ENCODE assay signal across 20 cellular contexts in the genomic region with DNA sequence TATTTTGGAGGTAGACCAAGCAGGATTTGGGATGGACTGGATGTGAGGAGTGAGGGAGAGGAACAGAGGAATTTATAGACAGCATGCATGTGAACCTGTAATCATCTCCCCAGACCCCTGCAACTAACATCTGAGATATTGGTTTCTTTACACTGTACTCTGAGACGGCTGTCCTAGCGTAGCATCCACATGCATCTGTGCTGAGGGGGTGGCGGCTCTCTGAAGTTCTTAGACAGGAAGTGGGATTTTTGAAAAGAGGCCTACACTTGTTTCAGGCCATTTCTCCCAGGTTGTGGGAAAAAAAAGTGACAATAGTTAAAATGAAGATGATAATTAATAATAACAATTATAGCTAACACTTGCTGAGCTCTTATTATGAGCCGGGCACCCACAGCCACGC.
"Had no signal": no experiment of that assay in that cellular context is flagged by ENCODE, and none has a peak within 500 bp of the region (broad histone marks: within the 10 kb centered on the region; RNA-seq: fewer than 3 reads in every experiment).

No MANE protein-coding gene starts in this region.

- H2AFZ ChIP-seq: parathyroid adenoma had no signal

- H3K4me3 Mint-ChIP-seq: natural killer cell; neural crest cell; stimulated activated effector memory CD8-positive, alpha-beta T cell treated with anti-CD3 and anti-CD28 coated beads, Interleukin-12 subunit alpha, Interleukin-12 subunit beta, amount 100 ng/mL, for 72 hours had no signal

- H3K27ac Mint-ChIP-seq: natural killer cell; stimulated activated effector memory CD8-positive, alpha-beta T cell treated with anti-CD3 and anti-CD28 coated beads, Interleukin-12 subunit alpha, Interleukin-12 subunit beta, amount 100 ng/mL, for 72 hours had no signal

- H3K9ac ChIP-seq: parathyroid adenoma had no signal

- H3K27ac ChIP-seq: dorsolateral prefrontal cortex, lower lobe of right lung, parathyroid adenoma, prostate gland, sigmoid colon, thoracic aorta, tibial nerve, upper lobe of left lung had no signal

- H3K36me3 ChIP-seq: lower lobe of right lung, prostate gland, sigmoid colon, thoracic aorta, tibial nerve, upper lobe of left lung had no signal

- H3K4me3 ChIP-seq: dorsolateral prefrontal cortex, lower lobe of right lung, prostate gland, sigmoid colon, thoracic aorta, tibial nerve, upper lobe of left lung had no signal

- H3K9me3 Mint-ChIP-seq: natural killer cell had no signal

- H3K4me1 ChIP-seq: lower lobe of right lung, parathyroid adenoma, prostate gland, sigmoid colon, tibial nerve had no signal

- DNase-seq: dorsolateral prefrontal cortex; effector CD4-positive, alpha-beta T cell; head of caudate nucleus; hippocampal formation; left cardiac atrium; left ventricle myocardium superior; lower lobe of right lung; natural killer cell; right cardiac atrium; sigmoid colon; stimulated activated CD4-positive, alpha-beta T cell treated with anti-CD3 and anti-CD28 coated beads, Interleukin-2, amount 100 ng/mL, for 24 hours; stimulated activated CD4-positive, alpha-beta T cell treated with anti-CD3 and anti-CD28 coated beads, Interleukin-4, amount 100 ng/mL, for 24 hours; stimulated activated naive CD8-positive, alpha-beta T cell treated with anti-CD3 and anti-CD28 coated beads, Interleukin-15, Interleukin-2, amounts not matched to agents 100 U/mL and 50 U/mL, for 24 hours; upper lobe of left lung had no signal

- H3K9me3 ChIP-seq: lower lobe of right lung, prostate gland, sigmoid colon, thoracic aorta, upper lobe of left lung had no signal

- ATAC-seq: left cardiac atrium; left ventricle myocardium superior; lower lobe of right lung; natural killer cell; right cardiac atrium; stimulated activated effector memory CD8-positive, alpha-beta T cell treated with anti-CD3 and anti-CD28 coated beads, Interleukin-12 subunit alpha, Interleukin-12 subunit beta, amount 100 ng/mL, for 72 hours had no signal

- H3K4me1 Mint-ChIP-seq: natural killer cell; stimulated activated effector memory CD8-positive, alpha-beta T cell treated with anti-CD3 and anti-CD28 coated beads, Interleukin-12 subunit alpha, Interleukin-12 subunit beta, amount 100 ng/mL, for 72 hours had no signal

- H3K27me3 ChIP-seq: sigmoid colon, tibial nerve, upper lobe of left lung had no signal

- H3K36me3 Mint-ChIP-seq: natural killer cell; stimulated activated effector memory CD8-positive, alpha-beta T cell treated with anti-CD3 and anti-CD28 coated beads, Interleukin-12 subunit alpha, Interleukin-12 subunit beta, amount 100 ng/mL, for 72 hours had no signal
